18 cellular contexts compared by ENCODE assay signal in genomic region chr11:2814751-2815150, GRCh38.
DNase-seq lines count a peak whose midpoint lies in the region; ATAC-seq and TF ChIP-seq lines count a peak whose summit lies in the region.
"Had no signal": no experiment of that assay in that cellular context is flagged by ENCODE, and none has a peak within 500 bp of the region (broad histone marks: within the 10 kb centered on the region; RNA-seq: fewer than 3 reads in every experiment).

No MANE protein-coding gene starts in this region.

- peaks cover 20% of the 10 kb centered on the region for H3K9me3 Mint-ChIP-seq in chondrocyte (ENCODE audit: low read depth)

- no peak overlapping the region for H3K27ac ChIP-seq in heart right ventricle
- H3K27ac ChIP-seq in Panc1 (ENCODE audit: low read length), result no peak overlapping the region
- H3K27ac ChIP-seq in spleen, result no peak overlapping the region
- H3K27ac ChIP-seq: 22Rv1, SK-N-MC had no signal

- H3K9me3 ChIP-seq in heart right ventricle (peaks cover 0 to 28% (median 8%) of the 10 kb centered on the region in 11 donors), Panc1 (ENCODE audit: control insufficient read depth, insufficient read depth, low read depth, low read length) (peaks cover 3% of the 10 kb centered on the region; the same call in 1 of the 2 replicates), spleen (peaks cover 0 to 48% (median 35%) of the 10 kb centered on the region in 8 donors)
- H3K9me3 ChIP-seq: HAP-1, MG63 had no signal

- no peak overlapping the region for H3K4me3 Mint-ChIP-seq in chondrocyte (ENCODE audit: unreplicated experiment)
- H3K4me3 Mint-ChIP-seq: CD8-positive, alpha-beta memory T cell had no signal

- 99% methylated on average over 5 of the region's 5 CpGs for WGBS in heart right ventricle, 2 donors
- 76 to 92% (median 89%) methylated on average over 3 to 5 of the region's 5 CpGs for WGBS in spleen, 5 donors

- TF ChIP-seq CTCF in heart right ventricle (IDR thresholded peaks at IDR 0.05) (no peak), Panc1 (IDR thresholded peaks at IDR 0.05) (no peak), spleen (IDR thresholded peaks at IDR 0.05 in 8 of 11, conservative IDR thresholded peaks at IDR 0.05 in 3 of 11) (no peak), chondrocyte (IDR thresholded peaks at IDR 0.05) (no peak)

- DNase-seq in DMS153 (lab: John Stamatoyannopoulos, UW) (peak; percentile 43), DMS153 treated with DMSO at 0.1 percent for 48 hours (lab: John Stamatoyannopoulos, UW; ENCODE audit: unreplicated experiment) (no peak), Right ventricle myocardium superior (peak; percentile 30), heart right ventricle (no peak), Panc1 (ENCODE audit: low read depth, low spot score) (no peak), spleen (peak; percentile 41), OCI-M2 (lab: John Stamatoyannopoulos, UW; ENCODE audit: unreplicated experiment) (no peak), chondrocyte (ENCODE audit: low spot score) (no peak)
- DNase-seq: CD8-positive, alpha-beta memory T cell; DMS 273 treated with DMSO at 0.1 percent for 48 hours; Karpas-422; MG63; NCI-H1105 treated with DMSO at 0.1 percent for 48 hours; NCI-H446; NCI-H774 had no signal

- no peak overlapping the region for H3K27ac Mint-ChIP-seq in chondrocyte (ENCODE audit: unreplicated experiment)
- H3K27ac Mint-ChIP-seq: CD8-positive, alpha-beta memory T cell had no signal

- BruUV-seq in Panc1 (replicated peaks; lab: Mats Ljungman, UMichigan), result no TSS peak

- H3K4me1 ChIP-seq in heart right ventricle (peaks cover 6 to 28% (median 22%) of the 10 kb centered on the region in 9 donors), Panc1 (ENCODE audit: control insufficient read depth, insufficient read depth, low read length) (no peaks in the 10 kb centered on the region), spleen (peaks cover 0 to 30% (median 19%) of the 10 kb centered on the region in 6 donors)
- H3K4me1 ChIP-seq: HAP-1 had no signal

- peaks cover 4% of the 10 kb centered on the region for H3K27me3 Mint-ChIP-seq in chondrocyte (ENCODE audit: low read depth)

- H3K27me3 ChIP-seq in heart right ventricle (no peaks in the 10 kb centered on the region), Panc1 (ENCODE audit: control insufficient read depth, insufficient read depth, low read length) (peaks cover 4% of the 10 kb centered on the region; the same call in 1 of the 2 replicates), spleen (replicated peaks in 1 of 7) (no peaks in the 10 kb centered on the region)
- H3K27me3 ChIP-seq: MG63 had no signal

- POLR2A ChIA-PET in Panc1 (lab: Charles Lee), result no interaction called here

- H3K4me3 ChIP-seq in heart right ventricle, result no peak overlapping the region
- H3K4me3 ChIP-seq in Panc1 (ENCODE audit: low read depth in 2 of 2, low read length in 2 of 2), result no peak overlapping the region
- no peak overlapping the region for H3K4me3 ChIP-seq in spleen
- H3K4me3 ChIP-seq: HAP-1, MG63, SK-N-MC had no signal

- intact Hi-C loops in Right ventricle myocardium superior (cut with DNase I) (no loop called here), heart right ventricle (cut with DNase I) (no loop called here), Panc1 (cut with micrococcal nuclease; ENCODE audit: unreplicated experiment) (no loop called here), spleen (cut with DNase I; ENCODE audit: low total_unique reads) (no loop called here)

- in situ Hi-C loops in Panc1 (cut with HindIII; ENCODE audit: low pct_unique_long_range_greater_than_20kb, low sequenced_read_pairs), result no loop called here

- H3K36me3 Mint-ChIP-seq in chondrocyte (ENCODE audit: low read depth), result peaks cover 10% of the 10 kb centered on the region

- ATAC-seq in Right ventricle myocardium superior (ENCODE audit: poor library complexity), result no peak
- ATAC-seq in heart right ventricle, result no peak
- ATAC-seq in Panc1, result peak; percentile 46

- H3K4me1 Mint-ChIP-seq in chondrocyte (ENCODE audit: low read depth), result peaks cover 38% of the 10 kb centered on the region

- TF ChIP-seq POLR2A in spleen (IDR thresholded peaks at IDR 0.05), result no peak

- no peaks in the 10 kb centered on the region for H3K36me3 ChIP-seq in heart right ventricle
- H3K36me3 ChIP-seq in Panc1 (ENCODE audit: control insufficient read depth, insufficient read depth, low read length), result no peaks in the 10 kb centered on the region
- H3K36me3 ChIP-seq in spleen, result peaks cover 0 to 26% (median 0%) of the 10 kb centered on the region in 6 donors
- H3K36me3 ChIP-seq: HAP-1, MG63 had no signal

- CTCF ChIA-PET in Panc1 (lab: Charles Lee), result interaction anchor here (0.6 kb wide), 1 partner anchor 28 kb away, joined by 3 read pairs; no protein-coding TSS in a partner anchor

Comparison
In these comparisons a context has a peak if more than half of its experiments do, and no peak if none do; other contexts are left out.
1. DNase-seq: peak in DMS153 (single experiment), Right ventricle myocardium superior (single experiment) and spleen (single experiment); none in DMS153 treated with DMSO at 0.1 percent for 48 hours (single experiment), heart right ventricle (0 of 2), Panc1 (single experiment), OCI-M2 (single experiment) and chondrocyte (single experiment).